In the genomic region with DNA sequence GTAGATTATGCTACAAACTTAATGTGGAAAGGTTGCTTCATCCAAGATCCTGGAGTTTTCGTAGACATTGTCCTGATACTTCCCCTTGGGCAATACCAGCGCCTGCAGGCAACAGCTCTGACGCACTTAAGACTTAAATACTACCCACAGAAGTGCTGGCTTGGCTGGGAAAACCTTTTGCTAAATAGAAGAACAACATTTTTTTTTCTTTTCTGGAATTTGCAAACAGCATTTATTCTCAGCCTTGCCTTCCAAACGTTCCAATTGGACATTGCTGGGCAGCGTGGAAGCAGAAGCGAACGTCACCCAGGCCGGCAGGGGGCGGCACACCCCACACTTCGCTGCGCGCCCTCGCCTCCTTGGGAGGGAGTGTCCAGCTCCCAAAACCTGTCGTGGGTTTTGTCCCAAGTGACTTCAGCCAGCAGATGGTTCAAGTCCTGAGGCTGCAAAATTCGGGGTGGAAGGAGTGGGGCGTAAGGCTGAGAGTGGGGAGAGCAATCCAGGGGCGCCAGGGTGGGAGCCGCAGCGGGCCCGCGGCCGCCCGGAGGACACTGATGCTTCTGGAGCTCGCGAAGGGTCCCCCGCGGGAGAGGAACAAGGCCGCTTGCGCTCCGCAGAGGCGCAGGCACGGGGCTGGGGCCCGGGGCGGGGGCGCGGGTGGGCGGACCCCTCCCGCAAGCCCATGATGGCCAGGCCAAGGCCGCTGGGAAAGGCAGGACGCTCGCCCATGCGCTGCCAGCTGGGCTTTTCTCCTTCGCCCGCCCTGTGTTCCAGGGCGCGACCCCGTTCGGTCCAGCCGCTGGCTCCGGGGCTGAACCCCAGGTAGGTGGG, we compare ENCODE assay signal across 1 cellular context.
TF ChIP-seq lines count a peak whose summit lies in the region.

No MANE protein-coding gene starts in this region.

TF ChIP-seq in HepG2, 621 proteins besides CTCF, POLR2A, EP300 and RAD21 (continued from another document):
- TF ChIP-seq, protein P1, sequence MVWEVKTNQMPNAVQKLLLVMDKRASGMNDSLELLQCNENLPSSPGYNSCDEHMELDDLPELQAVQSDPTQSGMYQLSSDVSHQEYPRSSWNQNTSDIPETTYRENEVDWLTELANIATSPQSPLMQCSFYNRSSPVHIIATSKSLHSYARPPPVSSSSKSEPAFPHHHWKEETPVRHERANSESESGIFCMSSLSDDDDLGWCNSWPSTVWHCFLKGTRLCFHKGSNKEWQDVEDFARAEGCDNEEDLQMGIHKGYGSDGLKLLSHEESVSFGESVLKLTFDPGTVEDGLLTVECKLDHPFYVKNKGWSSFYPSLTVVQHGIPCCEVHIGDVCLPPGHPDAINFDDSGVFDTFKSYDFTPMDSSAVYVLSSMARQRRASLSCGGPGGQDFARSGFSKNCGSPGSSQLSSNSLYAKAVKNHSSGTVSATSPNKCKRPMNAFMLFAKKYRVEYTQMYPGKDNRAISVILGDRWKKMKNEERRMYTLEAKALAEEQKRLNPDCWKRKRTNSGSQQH (CRISPR knock-in tag; IDR thresholded peaks at IDR 0.05; ENCODE audit: low read depth) = no peak
- TF ChIP-seq ZIK1 (CRISPR knock-in tag; IDR thresholded peaks at IDR 0.05; ENCODE audit: borderline replicate concordance, low read depth) = 0 out of 2 replicates have a peak, but pooled peaks have one; percentile 30
- TF ChIP-seq, protein P2, sequence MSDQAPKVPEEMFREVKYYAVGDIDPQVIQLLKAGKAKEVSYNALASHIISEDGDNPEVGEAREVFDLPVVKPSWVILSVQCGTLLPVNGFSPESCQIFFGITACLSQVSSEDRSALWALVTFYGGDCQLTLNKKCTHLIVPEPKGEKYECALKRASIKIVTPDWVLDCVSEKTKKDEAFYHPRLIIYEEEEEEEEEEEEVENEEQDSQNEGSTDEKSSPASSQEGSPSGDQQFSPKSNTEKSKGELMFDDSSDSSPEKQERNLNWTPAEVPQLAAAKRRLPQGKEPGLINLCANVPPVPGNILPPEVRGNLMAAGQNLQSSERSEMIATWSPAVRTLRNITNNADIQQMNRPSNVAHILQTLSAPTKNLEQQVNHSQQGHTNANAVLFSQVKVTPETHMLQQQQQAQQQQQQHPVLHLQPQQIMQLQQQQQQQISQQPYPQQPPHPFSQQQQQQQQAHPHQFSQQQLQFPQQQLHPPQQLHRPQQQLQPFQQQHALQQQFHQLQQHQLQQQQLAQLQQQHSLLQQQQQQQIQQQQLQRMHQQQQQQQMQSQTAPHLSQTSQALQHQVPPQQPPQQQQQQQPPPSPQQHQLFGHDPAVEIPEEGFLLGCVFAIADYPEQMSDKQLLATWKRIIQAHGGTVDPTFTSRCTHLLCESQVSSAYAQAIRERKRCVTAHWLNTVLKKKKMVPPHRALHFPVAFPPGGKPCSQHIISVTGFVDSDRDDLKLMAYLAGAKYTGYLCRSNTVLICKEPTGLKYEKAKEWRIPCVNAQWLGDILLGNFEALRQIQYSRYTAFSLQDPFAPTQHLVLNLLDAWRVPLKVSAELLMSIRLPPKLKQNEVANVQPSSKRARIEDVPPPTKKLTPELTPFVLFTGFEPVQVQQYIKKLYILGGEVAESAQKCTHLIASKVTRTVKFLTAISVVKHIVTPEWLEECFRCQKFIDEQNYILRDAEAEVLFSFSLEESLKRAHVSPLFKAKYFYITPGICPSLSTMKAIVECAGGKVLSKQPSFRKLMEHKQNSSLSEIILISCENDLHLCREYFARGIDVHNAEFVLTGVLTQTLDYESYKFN (CRISPR knock-in tag; conservative IDR thresholded peaks at IDR 0.05) = no peak
- TF ChIP-seq, protein P3, sequence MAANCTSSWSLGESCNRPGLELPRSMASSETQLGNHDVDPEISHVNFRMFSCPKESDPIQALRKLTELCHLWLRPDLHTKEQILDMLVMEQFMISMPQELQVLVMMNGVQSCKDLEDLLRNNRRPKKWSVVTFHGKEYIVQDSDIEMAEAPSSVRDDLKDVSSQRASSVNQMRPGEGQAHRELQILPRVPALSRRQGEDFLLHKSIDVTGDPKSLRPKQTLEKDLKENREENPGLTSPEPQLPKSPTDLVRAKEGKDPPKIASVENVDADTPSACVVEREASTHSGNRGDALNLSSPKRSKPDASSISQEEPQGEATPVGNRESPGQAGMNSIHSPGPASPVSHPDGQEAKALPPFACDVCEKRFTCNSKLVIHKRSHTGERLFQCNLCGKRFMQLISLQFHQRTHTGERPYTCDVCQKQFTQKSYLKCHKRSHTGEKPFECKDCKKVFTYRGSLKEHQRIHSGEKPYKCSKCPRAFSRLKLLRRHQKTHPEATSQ (CRISPR knock-in tag; IDR thresholded peaks at IDR 0.05; ENCODE audit: borderline replicate concordance) = no peak
- TF ChIP-seq ZNF34 (CRISPR knock-in tag; IDR thresholded peaks at IDR 0.05; ENCODE audit: borderline replicate concordance) = 0 out of 2 replicates have a peak, but pooled peaks have one; percentile 28
- TF ChIP-seq, protein P4, sequence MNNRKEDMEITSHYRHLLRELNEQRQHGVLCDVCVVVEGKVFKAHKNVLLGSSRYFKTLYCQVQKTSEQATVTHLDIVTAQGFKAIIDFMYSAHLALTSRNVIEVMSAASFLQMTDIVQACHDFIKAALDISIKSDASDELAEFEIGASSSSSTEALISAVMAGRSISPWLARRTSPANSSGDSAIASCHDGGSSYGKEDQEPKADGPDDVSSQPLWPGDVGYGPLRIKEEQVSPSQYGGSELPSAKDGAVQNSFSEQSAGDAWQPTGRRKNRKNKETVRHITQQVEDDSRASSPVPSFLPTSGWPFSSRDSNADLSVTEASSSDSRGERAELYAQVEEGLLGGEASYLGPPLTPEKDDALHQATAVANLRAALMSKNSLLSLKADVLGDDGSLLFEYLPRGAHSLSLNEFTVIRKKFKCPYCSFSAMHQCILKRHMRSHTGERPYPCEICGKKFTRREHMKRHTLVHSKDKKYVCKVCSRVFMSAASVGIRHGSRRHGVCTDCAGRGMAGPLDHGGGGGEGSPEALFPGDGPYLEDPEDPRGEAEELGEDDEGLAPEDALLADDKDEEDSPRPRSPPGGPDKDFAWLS (CRISPR knock-in tag; IDR thresholded peaks at IDR 0.05; ENCODE audit: borderline replicate concordance) = no peak
- TF ChIP-seq, protein P5, sequence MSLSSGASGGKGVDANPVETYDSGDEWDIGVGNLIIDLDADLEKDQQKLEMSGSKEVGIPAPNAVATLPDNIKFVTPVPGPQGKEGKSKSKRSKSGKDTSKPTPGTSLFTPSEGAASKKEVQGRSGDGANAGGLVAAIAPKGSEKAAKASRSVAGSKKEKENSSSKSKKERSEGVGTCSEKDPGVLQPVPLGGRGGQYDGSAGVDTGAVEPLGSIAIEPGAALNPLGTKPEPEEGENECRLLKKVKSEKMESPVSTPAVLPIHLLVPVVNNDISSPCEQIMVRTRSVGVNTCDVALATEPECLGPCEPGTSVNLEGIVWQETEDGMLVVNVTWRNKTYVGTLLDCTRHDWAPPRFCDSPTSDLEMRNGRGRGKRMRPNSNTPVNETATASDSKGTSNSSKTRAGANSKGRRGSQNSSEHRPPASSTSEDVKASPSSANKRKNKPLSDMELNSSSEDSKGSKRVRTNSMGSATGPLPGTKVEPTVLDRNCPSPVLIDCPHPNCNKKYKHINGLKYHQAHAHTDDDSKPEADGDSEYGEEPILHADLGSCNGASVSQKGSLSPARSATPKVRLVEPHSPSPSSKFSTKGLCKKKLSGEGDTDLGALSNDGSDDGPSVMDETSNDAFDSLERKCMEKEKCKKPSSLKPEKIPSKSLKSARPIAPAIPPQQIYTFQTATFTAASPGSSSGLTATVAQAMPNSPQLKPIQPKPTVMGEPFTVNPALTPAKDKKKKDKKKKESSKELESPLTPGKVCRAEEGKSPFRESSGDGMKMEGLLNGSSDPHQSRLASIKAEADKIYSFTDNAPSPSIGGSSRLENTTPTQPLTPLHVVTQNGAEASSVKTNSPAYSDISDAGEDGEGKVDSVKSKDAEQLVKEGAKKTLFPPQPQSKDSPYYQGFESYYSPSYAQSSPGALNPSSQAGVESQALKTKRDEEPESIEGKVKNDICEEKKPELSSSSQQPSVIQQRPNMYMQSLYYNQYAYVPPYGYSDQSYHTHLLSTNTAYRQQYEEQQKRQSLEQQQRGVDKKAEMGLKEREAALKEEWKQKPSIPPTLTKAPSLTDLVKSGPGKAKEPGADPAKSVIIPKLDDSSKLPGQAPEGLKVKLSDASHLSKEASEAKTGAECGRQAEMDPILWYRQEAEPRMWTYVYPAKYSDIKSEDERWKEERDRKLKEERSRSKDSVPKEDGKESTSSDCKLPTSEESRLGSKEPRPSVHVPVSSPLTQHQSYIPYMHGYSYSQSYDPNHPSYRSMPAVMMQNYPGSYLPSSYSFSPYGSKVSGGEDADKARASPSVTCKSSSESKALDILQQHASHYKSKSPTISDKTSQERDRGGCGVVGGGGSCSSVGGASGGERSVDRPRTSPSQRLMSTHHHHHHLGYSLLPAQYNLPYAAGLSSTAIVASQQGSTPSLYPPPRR (CRISPR knock-in tag; IDR thresholded peaks at IDR 0.05; ENCODE audit: borderline replicate concordance) = 0 out of 2 replicates have a peak, but pooled peaks have one; percentile 49
- TF ChIP-seq, protein P6, sequence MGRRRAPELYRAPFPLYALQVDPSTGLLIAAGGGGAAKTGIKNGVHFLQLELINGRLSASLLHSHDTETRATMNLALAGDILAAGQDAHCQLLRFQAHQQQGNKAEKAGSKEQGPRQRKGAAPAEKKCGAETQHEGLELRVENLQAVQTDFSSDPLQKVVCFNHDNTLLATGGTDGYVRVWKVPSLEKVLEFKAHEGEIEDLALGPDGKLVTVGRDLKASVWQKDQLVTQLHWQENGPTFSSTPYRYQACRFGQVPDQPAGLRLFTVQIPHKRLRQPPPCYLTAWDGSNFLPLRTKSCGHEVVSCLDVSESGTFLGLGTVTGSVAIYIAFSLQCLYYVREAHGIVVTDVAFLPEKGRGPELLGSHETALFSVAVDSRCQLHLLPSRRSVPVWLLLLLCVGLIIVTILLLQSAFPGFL (CRISPR knock-in tag; IDR thresholded peaks at IDR 0.05) = no peak
- no peak for TF ChIP-seq KLF9 (CRISPR knock-in tag; IDR thresholded peaks at IDR 0.05; ENCODE audit: low read depth)
- 0 out of 2 replicates have a peak, but pooled peaks have one; percentile 27 for TF ChIP-seq ZNF33B (CRISPR knock-in tag; IDR thresholded peaks at IDR 0.05)
- TF ChIP-seq, protein P7, sequence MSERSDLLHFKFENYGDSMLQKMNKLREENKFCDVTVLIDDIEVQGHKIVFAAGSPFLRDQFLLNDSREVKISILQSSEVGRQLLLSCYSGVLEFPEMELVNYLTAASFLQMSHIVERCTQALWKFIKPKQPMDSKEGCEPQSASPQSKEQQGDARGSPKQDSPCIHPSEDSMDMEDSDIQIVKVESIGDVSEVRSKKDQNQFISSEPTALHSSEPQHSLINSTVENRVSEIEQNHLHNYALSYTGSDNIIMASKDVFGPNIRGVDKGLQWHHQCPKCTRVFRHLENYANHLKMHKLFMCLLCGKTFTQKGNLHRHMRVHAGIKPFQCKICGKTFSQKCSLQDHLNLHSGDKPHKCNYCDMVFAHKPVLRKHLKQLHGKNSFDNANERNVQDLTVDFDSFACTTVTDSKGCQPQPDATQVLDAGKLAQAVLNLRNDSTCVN (CRISPR knock-in tag; IDR thresholded peaks at IDR 0.05; ENCODE audit: borderline replicate concordance) = peak; percentile 31; the same call in 1 of the 2 replicates
- TF ChIP-seq SALL1 (CRISPR knock-in tag; IDR thresholded peaks at IDR 0.05) = peak; percentile 64
- TF ChIP-seq, protein P8, sequence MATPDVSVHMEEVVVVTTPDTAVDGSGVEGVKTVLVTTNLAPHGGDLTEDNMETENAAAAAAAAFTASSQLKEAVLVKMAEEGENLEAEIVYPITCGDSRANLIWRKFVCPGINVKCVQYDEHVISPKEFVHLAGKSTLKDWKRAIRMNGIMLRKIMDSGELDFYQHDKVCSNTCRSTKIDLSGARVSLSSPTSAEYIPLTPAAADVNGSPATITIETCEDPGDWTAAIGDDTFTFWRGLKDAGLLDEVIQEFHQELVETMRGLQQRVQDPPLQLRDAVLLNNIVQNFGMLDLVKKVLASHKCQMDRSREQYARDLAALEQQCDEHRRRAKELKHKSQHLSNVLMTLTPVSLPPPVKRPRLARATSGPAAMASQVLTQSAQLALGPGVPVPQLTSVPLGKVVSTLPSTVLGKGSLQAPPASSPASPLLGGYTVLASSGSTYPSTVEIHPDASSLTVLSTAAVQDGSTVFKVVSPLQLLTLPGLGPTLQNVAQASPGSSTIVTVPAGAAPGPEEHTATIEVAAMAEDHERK (CRISPR knock-in tag; IDR thresholded peaks at IDR 0.05; ENCODE audit: low read depth) = no peak
- no peak for TF ChIP-seq ZNF83 (CRISPR knock-in tag; IDR thresholded peaks at IDR 0.05; ENCODE audit: borderline replicate concordance)
- 0 out of 2 replicates have a peak, but pooled peaks have one; percentile 15 for TF ChIP-seq ZNF205 (CRISPR knock-in tag; IDR thresholded peaks at IDR 0.05)
- TF ChIP-seq, protein P9, sequence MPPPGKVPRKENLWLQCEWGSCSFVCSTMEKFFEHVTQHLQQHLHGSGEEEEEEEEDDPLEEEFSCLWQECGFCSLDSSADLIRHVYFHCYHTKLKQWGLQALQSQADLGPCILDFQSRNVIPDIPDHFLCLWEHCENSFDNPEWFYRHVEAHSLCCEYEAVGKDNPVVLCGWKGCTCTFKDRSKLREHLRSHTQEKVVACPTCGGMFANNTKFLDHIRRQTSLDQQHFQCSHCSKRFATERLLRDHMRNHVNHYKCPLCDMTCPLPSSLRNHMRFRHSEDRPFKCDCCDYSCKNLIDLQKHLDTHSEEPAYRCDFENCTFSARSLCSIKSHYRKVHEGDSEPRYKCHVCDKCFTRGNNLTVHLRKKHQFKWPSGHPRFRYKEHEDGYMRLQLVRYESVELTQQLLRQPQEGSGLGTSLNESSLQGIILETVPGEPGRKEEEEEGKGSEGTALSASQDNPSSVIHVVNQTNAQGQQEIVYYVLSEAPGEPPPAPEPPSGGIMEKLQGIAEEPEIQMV (CRISPR knock-in tag; IDR thresholded peaks at IDR 0.05; ENCODE audit: low read depth) = 0 out of 2 replicates have a peak, but pooled peaks have one; percentile 49
- no peak for TF ChIP-seq ZNF746 (CRISPR knock-in tag; IDR thresholded peaks at IDR 0.05)
- TF ChIP-seq KAT2B (IDR thresholded peaks at IDR 0.05; ENCODE audit: borderline replicate concordance, low read depth, low read length) = no peak
- peak; percentile 20; the same call in 1 of the 2 replicates for TF ChIP-seq ZNF768 (CRISPR knock-in tag; IDR thresholded peaks at IDR 0.05)
- no peak for TF ChIP-seq SCMH1 (CRISPR knock-in tag; IDR thresholded peaks at IDR 0.05; ENCODE audit: borderline replicate concordance)
